ENCODE assay signal across 8 cellular contexts in genomic region chr14:39266871-39267591, GRCh38. TPM values are rescaled to one million over a fixed set of nuclear protein-coding genes. Genes with fewer than 3 reads are reported as not detected.
DNase-seq lines count a peak whose midpoint lies in the region; ATAC-seq, FAIRE-seq and TF ChIP-seq lines count a peak whose summit lies in the region.

No MANE protein-coding gene starts in this region.

- H3K27ac Mint-ChIP-seq in T-cell, result peak overlapping the region; percentile 95 to 98

- whole genome bisulfite sequencing in psoas muscle, 3 donors, result 0% methylated on average over 64 to 69 of the region's 69 CpGs

- H3K4me3 ChIP-seq in psoas muscle, result peak overlapping the region; percentile 95

- ATAC-seq in HG02610 (IDR thresholded peaks at IDR 0.05; ENCODE audit: unreplicated experiment) (peak; percentile 90), T-cell (replicated peaks in 1 of 4) (peak; percentile 83 to 89 (median 86)), left ventricle myocardium superior (peak; percentile 96), psoas muscle (peak; percentile 90 to 94 (median 91))

- TF ChIP-seq POLR2A in GM12891 (IDR thresholded peaks at IDR 0.05; ENCODE audit: low read depth, low read length), result peak; percentile 39; the same call in 1 of the 2 replicates

- peaks cover 31% of the 10 kb centered on the region for H3K4me1 ChIP-seq in psoas muscle

- no peaks in the 10 kb centered on the region for H3K27me3 ChIP-seq in psoas muscle (ENCODE audit: insufficient read depth in 3 of 3, low read length in 2 of 3)

- no peak for TF ChIP-seq CTCF in psoas muscle (IDR thresholded peaks at IDR 0.05)

- POLR2A ChIA-PET in T-cell (lab: Charles Lee), result interaction anchor here in 1 of 2 donors (0.6 to 1.4 kb wide), 4 partner anchors 92 to 168 kb away, joined by 3 to 6 read pairs (median 3); partner anchors contain the start of genes GEMIN2, PNN and TRAPPC6B

- peaks cover 56 to 60% (median 58%) of the 10 kb centered on the region in 3 donors for H3K4me1 Mint-ChIP-seq in T-cell

- no peaks in the 10 kb centered on the region for H3K9me3 Mint-ChIP-seq in T-cell

- intact Hi-C loops in left ventricle myocardium superior (cut with micrococcal nuclease) (no loop called here), psoas muscle (cut with DNase I) (loop anchor here (2.0 to 10.0 kb wide), 4 partner anchors 90 to 165 kb away; partner anchors contain the start of genes PNN (in 2 of the 2) and FBXO33 (in 1 of the 2))

- CTCF ChIA-PET in T-cell (lab: Charles Lee), result interaction anchor here in 1 of 2 donors (0.6 to 1.1 kb wide), 6 partner anchors 11 to 163 kb away, joined by 3 to 4 read pairs (median 3); partner anchors contain the start of genes PNN and SEC23A

- FAIRE-seq in GM12891 (lab: Jason Lieb, UNC) (peak; percentile 87), urothelium cell line (lab: Jason Lieb, UNC) (no peak)

- H3K4me3 Mint-ChIP-seq in T-cell, result peak overlapping the region; percentile 67 to 94 (median 94)

- peaks cover 9% of the 10 kb centered on the region for H3K9me3 ChIP-seq in psoas muscle

- no peaks in the 10 kb centered on the region for H3K36me3 ChIP-seq in psoas muscle (ENCODE audit: insufficient read depth in 1 of 2, low read depth in 1 of 2)

- DNase-seq in GM12891 (ENCODE audit: insufficient read length, low spot score) (peak; percentile 68), NCI-H1092 (lab: John Stamatoyannopoulos, UW) (peak; percentile 78), T-cell (peak; percentile 42 to 79 (median 62)), amniotic epithelial cell (ENCODE audit: low read depth) (peak; percentile 78), left ventricle myocardium superior (peak; percentile 88), psoas muscle (peak; percentile 85 to 90), urothelium cell line (ENCODE audit: low spot score) (peak; percentile 85)

- H3K27ac ChIP-seq in psoas muscle, result peak overlapping the region; percentile 100

- H3K36me3 Mint-ChIP-seq in T-cell, result peaks cover 5% of the 10 kb centered on the region

- no peaks in the 10 kb centered on the region for H3K27me3 Mint-ChIP-seq in T-cell

TF ChIP-seq in GM12891, 5 proteins besides CTCF, POLR2A, EP300 and RAD21:
- TF ChIP-seq TAF1 (IDR thresholded peaks at IDR 0.05; ENCODE audit: low read depth, low read length) (peak; percentile 37; the same call in 1 of the 2 replicates), POU2F2 (IDR thresholded peaks at IDR 0.05; ENCODE audit: low read depth, low read length) (no peak), POLR2AphosphoS5 (IDR thresholded peaks at IDR 0.05; ENCODE audit: low read depth, low read length) (peak; percentile 57; the same call in 1 of the 2 replicates)

RNA-seq across cellular contexts. Expression of gene MIA2, which starts 33.3 kb away (rescaled TPM):
- polyA plus RNA-seq in GM12891 (2012; ENCODE audit: low read depth, missing spikeins), result 5.0 TPM
- 10 to 100 TPM; 24.8 to 28.3 (median 25.5) TPM for total RNA-seq in T-cell
- 26.5 TPM for total RNA-seq in left ventricle myocardium superior
- 10 to 100 TPM; 15.5 to 26.2 (median 21.3) TPM for total RNA-seq in psoas muscle
- 10 to 100 TPM; 10.6 to 29.1 (median 12.6) TPM for polyA plus RNA-seq in psoas muscle

Comparison
In these comparisons a context has a peak if more than half of its experiments do, and no peak if none do; other contexts are left out.
1. Peak in every context shown above with its lines: DNase-seq, ATAC-seq, H3K4me3 ChIP-seq and H3K27ac ChIP-seq.